In genomic region chr21:44872568-44873355, GRCh38 we compare ENCODE assay signal across 8 cellular contexts. TPM values are rescaled to one million over a fixed set of nuclear protein-coding genes. Genes with fewer than 3 reads are reported as not detected.
DNase-seq lines count a peak whose midpoint lies in the region; ATAC-seq and TF ChIP-seq lines count a peak whose summit lies in the region.

No MANE protein-coding gene starts in this region.

- H3K4me1 ChIP-seq in heart right ventricle = peaks cover 12 to 88% (median 60%) of the 10 kb centered on the region in 9 donors

- no peaks in the 10 kb centered on the region for H3K9me3 ChIP-seq in heart right ventricle

- no peaks in the 10 kb centered on the region for H3K27me3 Mint-ChIP-seq in activated naive CD8-positive, alpha-beta T cell treated with anti-CD3 and anti-CD28 coated beads for 36 hours

- H3K36me3 Mint-ChIP-seq in activated naive CD8-positive, alpha-beta T cell treated with anti-CD3 and anti-CD28 coated beads for 36 hours = peaks cover 13% of the 10 kb centered on the region

- peak overlapping the region; percentile 70 for H3K27ac Mint-ChIP-seq in activated naive CD8-positive, alpha-beta T cell treated with anti-CD3 and anti-CD28 coated beads for 36 hours

- H3K9me3 Mint-ChIP-seq in activated naive CD8-positive, alpha-beta T cell treated with anti-CD3 and anti-CD28 coated beads for 36 hours = no peaks in the 10 kb centered on the region

- no peak for TF ChIP-seq CTCF in heart right ventricle (IDR thresholded peaks at IDR 0.05)

- peak in 4 of 8 donors; percentile 0 to 2 (median 1) for ATAC-seq in heart right ventricle
- no peak for ATAC-seq in HG03139 (IDR thresholded peaks at IDR 0.05; ENCODE audit: unreplicated experiment)
- no peak for ATAC-seq in GM18502 (IDR thresholded peaks at IDR 0.05; ENCODE audit: poor library complexity, unreplicated experiment)

- WGBS in heart right ventricle, 2 donors = 1% methylated on average over 66 of the region's 66 CpGs

- H3K36me3 ChIP-seq in heart right ventricle = peaks cover 0 to under 1% (median 0%) of the 10 kb centered on the region in 9 donors

- H3K27ac ChIP-seq in heart right ventricle = peak overlapping the region; percentile 83 to 99 (median 95)

- DNase-seq in Daoy (ENCODE audit: low read depth) = peak; percentile 57
- DNase-seq in HT-29 (ENCODE audit: low spot score) = peak; percentile 11
- peak; percentile 28 for DNase-seq in activated naive CD8-positive, alpha-beta T cell treated with anti-CD3 and anti-CD28 coated beads for 36 hours
- DNase-seq in heart right ventricle = peak; percentile 41 to 46
- DNase-seq in posterior cingulate gyrus = peak in 6 of 10 donors; percentile 18 to 88 (median 68)
- no peak for DNase-seq in UCSD-AML1 (lab: John Stamatoyannopoulos, UW; ENCODE audit: unreplicated experiment)

- intact Hi-C loops in heart right ventricle (cut with DNase I) = loop anchor here in 7 of 10 donors (2.0 to 10.0 kb wide), 6 partner anchors 26 to 262 kb away; partner anchors contain the start of genes SUMO3 (in 4 of the 7) and UBE2G2 (in 4 of the 7)
- intact Hi-C loops in posterior cingulate gyrus (cut with DNase I) = loop anchor here (5.0 kb wide), 2 partner anchors 55 to 70 kb away; partner anchors contain the start of genes SUMO3 and UBE2G2

- H3K4me3 ChIP-seq in heart right ventricle = peak overlapping the region; percentile 64 to 95 (median 85)

- no peaks in the 10 kb centered on the region for H3K27me3 ChIP-seq in heart right ventricle

- peak overlapping the region; percentile 92 for H3K4me3 Mint-ChIP-seq in activated naive CD8-positive, alpha-beta T cell treated with anti-CD3 and anti-CD28 coated beads for 36 hours

- H3K4me1 Mint-ChIP-seq in activated naive CD8-positive, alpha-beta T cell treated with anti-CD3 and anti-CD28 coated beads for 36 hours = peaks cover 57% of the 10 kb centered on the region

RNA-seq across cellular contexts. Expression of gene PTTG1IP, which starts 0.7 kb away (rescaled TPM):
- total RNA-seq in Daoy (2014; rRNA removed; shearing (Covaris generic)) = 321 and 333 TPM in 2 replicates
- 116 and 123 TPM in 2 replicates for total RNA-seq in HT-29 (2014; rRNA removed; shearing (Covaris generic))
- total RNA-seq in activated naive CD8-positive, alpha-beta T cell treated with anti-CD3 and anti-CD28 coated beads for 36 hours = 10 to 100 TPM; 40.3 to 44.7 TPM
- 100 to 1,000 TPM; 109 to 188 (median 148) TPM for total RNA-seq in heart right ventricle
- polyA plus RNA-seq in heart right ventricle = 100 to 1,000 TPM; 122 to 172 TPM

RNA-seq across cellular contexts. Expression of gene ITGB2, which starts 47.9 kb away (rescaled TPM):
- total RNA-seq in Daoy (2014; rRNA removed; shearing (Covaris generic)) = 0.09 and 1.0 TPM in 2 replicates
- not detected in 2 replicates for total RNA-seq in HT-29 (2014; rRNA removed; shearing (Covaris generic))
- 100 to 1,000 TPM; 223 to 234 TPM for total RNA-seq in activated naive CD8-positive, alpha-beta T cell treated with anti-CD3 and anti-CD28 coated beads for 36 hours
- 100 to 1,000 TPM in 1 of 10 donors, 10 to 100 TPM in 5, 1 to 10 TPM in 4; 5.1 to 151 (median 10.3) TPM for total RNA-seq in heart right ventricle
- polyA plus RNA-seq in heart right ventricle = 10 to 100 TPM; 12.4 to 12.7 TPM

RNA-seq across cellular contexts. Expression of gene SUMO3, which starts 54.9 kb away (rescaled TPM):
- total RNA-seq in Daoy (2014; rRNA removed; shearing (Covaris generic)) = 98.9 and 125 TPM in 2 replicates
- 90.3 and 98.8 TPM in 2 replicates for total RNA-seq in HT-29 (2014; rRNA removed; shearing (Covaris generic))
- total RNA-seq in activated naive CD8-positive, alpha-beta T cell treated with anti-CD3 and anti-CD28 coated beads for 36 hours = 10 to 100 TPM; 90.5 to 92.5 TPM
- total RNA-seq in heart right ventricle = 10 to 100 TPM; 56.9 to 80.9 (median 72.6) TPM
- 10 to 100 TPM; 14.9 to 70.0 TPM for polyA plus RNA-seq in heart right ventricle
